In genomic region chr1:227730630-227731151, GRCh38 we compare ENCODE assay signal across 1 cellular context.
A peak's percentile ranks its signal among the peaks of the same experiment; 100 is the strongest.
TF ChIP-seq lines count a peak whose summit lies in the region.

No MANE protein-coding gene starts in this region.

TF ChIP-seq in HepG2, 621 proteins besides CTCF, POLR2A, EP300 and RAD21 (continued from another document and continues in another):
- TF ChIP-seq, protein P1, sequence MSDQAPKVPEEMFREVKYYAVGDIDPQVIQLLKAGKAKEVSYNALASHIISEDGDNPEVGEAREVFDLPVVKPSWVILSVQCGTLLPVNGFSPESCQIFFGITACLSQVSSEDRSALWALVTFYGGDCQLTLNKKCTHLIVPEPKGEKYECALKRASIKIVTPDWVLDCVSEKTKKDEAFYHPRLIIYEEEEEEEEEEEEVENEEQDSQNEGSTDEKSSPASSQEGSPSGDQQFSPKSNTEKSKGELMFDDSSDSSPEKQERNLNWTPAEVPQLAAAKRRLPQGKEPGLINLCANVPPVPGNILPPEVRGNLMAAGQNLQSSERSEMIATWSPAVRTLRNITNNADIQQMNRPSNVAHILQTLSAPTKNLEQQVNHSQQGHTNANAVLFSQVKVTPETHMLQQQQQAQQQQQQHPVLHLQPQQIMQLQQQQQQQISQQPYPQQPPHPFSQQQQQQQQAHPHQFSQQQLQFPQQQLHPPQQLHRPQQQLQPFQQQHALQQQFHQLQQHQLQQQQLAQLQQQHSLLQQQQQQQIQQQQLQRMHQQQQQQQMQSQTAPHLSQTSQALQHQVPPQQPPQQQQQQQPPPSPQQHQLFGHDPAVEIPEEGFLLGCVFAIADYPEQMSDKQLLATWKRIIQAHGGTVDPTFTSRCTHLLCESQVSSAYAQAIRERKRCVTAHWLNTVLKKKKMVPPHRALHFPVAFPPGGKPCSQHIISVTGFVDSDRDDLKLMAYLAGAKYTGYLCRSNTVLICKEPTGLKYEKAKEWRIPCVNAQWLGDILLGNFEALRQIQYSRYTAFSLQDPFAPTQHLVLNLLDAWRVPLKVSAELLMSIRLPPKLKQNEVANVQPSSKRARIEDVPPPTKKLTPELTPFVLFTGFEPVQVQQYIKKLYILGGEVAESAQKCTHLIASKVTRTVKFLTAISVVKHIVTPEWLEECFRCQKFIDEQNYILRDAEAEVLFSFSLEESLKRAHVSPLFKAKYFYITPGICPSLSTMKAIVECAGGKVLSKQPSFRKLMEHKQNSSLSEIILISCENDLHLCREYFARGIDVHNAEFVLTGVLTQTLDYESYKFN (CRISPR knock-in tag; conservative IDR thresholded peaks at IDR 0.05), result peak; percentile 21; the same call in 1 of the 2 replicates
- TF ChIP-seq TOPORS (CRISPR knock-in tag; IDR thresholded peaks at IDR 0.05), result 0 out of 2 replicates have a peak, but pooled peaks have one; percentile 3
- no peak for TF ChIP-seq MTF1 (CRISPR knock-in tag; IDR thresholded peaks at IDR 0.05)
- TF ChIP-seq KDM2A (CRISPR knock-in tag; IDR thresholded peaks at IDR 0.05; ENCODE audit: borderline replicate concordance, low read depth), result peak; percentile 68; the same call in 1 of the 2 replicates
- TF ChIP-seq AGO1 (IDR thresholded peaks at IDR 0.05; ENCODE audit: low read depth, low read length, poor library complexity, severe bottlenecking), result peak; percentile 85
- TF ChIP-seq CAMTA2 (CRISPR knock-in tag; IDR thresholded peaks at IDR 0.05; ENCODE audit: borderline replicate concordance), result no peak
- TF ChIP-seq NFIB (CRISPR knock-in tag; IDR thresholded peaks at IDR 0.05; ENCODE audit: borderline replicate concordance), result peak; percentile 92; the same call in 1 of the 2 replicates
- TF ChIP-seq PITX1 (CRISPR knock-in tag; IDR thresholded peaks at IDR 0.05), result peak; percentile 35; the same call in 1 of the 2 replicates
- peak; percentile 87 for TF ChIP-seq AGO2 (optimal IDR thresholded peaks at IDR 0.05; ENCODE audit: low read depth, low read length)
- TF ChIP-seq ZNF574 (CRISPR knock-in tag; IDR thresholded peaks at IDR 0.05), result peak; percentile 32; the same call in 1 of the 2 replicates
- TF ChIP-seq ZNF292 (CRISPR knock-in tag; IDR thresholded peaks at IDR 0.05; ENCODE audit: borderline replicate concordance, low read depth), result peak; percentile 32; the same call in 1 of the 2 replicates
- no peak for TF ChIP-seq ZNF563 (CRISPR knock-in tag; IDR thresholded peaks at IDR 0.05)
- TF ChIP-seq PHF8 (CRISPR knock-in tag; IDR thresholded peaks at IDR 0.05), result 0 out of 2 replicates have a peak, but pooled peaks have one; percentile 18
- TF ChIP-seq, protein P2, sequence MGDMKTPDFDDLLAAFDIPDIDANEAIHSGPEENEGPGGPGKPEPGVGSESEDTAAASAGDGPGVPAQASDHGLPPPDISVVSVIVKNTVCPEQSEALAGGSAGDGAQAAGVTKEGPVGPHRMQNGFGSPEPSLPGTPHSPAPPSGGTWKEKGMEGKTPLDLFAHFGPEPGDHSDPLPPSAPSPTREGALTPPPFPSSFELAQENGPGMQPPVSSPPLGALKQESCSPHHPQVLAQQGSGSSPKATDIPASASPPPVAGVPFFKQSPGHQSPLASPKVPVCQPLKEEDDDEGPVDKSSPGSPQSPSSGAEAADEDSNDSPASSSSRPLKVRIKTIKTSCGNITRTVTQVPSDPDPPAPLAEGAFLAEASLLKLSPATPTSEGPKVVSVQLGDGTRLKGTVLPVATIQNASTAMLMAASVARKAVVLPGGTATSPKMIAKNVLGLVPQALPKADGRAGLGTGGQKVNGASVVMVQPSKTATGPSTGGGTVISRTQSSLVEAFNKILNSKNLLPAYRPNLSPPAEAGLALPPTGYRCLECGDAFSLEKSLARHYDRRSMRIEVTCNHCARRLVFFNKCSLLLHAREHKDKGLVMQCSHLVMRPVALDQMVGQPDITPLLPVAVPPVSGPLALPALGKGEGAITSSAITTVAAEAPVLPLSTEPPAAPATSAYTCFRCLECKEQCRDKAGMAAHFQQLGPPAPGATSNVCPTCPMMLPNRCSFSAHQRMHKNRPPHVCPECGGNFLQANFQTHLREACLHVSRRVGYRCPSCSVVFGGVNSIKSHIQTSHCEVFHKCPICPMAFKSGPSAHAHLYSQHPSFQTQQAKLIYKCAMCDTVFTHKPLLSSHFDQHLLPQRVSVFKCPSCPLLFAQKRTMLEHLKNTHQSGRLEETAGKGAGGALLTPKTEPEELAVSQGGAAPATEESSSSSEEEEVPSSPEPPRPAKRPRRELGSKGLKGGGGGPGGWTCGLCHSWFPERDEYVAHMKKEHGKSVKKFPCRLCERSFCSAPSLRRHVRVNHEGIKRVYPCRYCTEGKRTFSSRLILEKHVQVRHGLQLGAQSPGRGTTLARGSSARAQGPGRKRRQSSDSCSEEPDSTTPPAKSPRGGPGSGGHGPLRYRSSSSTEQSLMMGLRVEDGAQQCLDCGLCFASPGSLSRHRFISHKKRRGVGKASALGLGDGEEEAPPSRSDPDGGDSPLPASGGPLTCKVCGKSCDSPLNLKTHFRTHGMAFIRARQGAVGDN (CRISPR knock-in tag; IDR thresholded peaks at IDR 0.05), result peak; percentile 49; the same call in 1 of the 2 replicates
- no peak for TF ChIP-seq ZNF230 (CRISPR knock-in tag; IDR thresholded peaks at IDR 0.05)
- no peak for TF ChIP-seq NONO (IDR thresholded peaks at IDR 0.05)
- no peak for TF ChIP-seq NONO (CRISPR knock-in tag; conservative IDR thresholded peaks at IDR 0.05)
- peak; percentile 62; the same call in 1 of the 2 replicates for TF ChIP-seq ZBTB7A (CRISPR knock-in tag; IDR thresholded peaks at IDR 0.05)
- TF ChIP-seq, protein P3, sequence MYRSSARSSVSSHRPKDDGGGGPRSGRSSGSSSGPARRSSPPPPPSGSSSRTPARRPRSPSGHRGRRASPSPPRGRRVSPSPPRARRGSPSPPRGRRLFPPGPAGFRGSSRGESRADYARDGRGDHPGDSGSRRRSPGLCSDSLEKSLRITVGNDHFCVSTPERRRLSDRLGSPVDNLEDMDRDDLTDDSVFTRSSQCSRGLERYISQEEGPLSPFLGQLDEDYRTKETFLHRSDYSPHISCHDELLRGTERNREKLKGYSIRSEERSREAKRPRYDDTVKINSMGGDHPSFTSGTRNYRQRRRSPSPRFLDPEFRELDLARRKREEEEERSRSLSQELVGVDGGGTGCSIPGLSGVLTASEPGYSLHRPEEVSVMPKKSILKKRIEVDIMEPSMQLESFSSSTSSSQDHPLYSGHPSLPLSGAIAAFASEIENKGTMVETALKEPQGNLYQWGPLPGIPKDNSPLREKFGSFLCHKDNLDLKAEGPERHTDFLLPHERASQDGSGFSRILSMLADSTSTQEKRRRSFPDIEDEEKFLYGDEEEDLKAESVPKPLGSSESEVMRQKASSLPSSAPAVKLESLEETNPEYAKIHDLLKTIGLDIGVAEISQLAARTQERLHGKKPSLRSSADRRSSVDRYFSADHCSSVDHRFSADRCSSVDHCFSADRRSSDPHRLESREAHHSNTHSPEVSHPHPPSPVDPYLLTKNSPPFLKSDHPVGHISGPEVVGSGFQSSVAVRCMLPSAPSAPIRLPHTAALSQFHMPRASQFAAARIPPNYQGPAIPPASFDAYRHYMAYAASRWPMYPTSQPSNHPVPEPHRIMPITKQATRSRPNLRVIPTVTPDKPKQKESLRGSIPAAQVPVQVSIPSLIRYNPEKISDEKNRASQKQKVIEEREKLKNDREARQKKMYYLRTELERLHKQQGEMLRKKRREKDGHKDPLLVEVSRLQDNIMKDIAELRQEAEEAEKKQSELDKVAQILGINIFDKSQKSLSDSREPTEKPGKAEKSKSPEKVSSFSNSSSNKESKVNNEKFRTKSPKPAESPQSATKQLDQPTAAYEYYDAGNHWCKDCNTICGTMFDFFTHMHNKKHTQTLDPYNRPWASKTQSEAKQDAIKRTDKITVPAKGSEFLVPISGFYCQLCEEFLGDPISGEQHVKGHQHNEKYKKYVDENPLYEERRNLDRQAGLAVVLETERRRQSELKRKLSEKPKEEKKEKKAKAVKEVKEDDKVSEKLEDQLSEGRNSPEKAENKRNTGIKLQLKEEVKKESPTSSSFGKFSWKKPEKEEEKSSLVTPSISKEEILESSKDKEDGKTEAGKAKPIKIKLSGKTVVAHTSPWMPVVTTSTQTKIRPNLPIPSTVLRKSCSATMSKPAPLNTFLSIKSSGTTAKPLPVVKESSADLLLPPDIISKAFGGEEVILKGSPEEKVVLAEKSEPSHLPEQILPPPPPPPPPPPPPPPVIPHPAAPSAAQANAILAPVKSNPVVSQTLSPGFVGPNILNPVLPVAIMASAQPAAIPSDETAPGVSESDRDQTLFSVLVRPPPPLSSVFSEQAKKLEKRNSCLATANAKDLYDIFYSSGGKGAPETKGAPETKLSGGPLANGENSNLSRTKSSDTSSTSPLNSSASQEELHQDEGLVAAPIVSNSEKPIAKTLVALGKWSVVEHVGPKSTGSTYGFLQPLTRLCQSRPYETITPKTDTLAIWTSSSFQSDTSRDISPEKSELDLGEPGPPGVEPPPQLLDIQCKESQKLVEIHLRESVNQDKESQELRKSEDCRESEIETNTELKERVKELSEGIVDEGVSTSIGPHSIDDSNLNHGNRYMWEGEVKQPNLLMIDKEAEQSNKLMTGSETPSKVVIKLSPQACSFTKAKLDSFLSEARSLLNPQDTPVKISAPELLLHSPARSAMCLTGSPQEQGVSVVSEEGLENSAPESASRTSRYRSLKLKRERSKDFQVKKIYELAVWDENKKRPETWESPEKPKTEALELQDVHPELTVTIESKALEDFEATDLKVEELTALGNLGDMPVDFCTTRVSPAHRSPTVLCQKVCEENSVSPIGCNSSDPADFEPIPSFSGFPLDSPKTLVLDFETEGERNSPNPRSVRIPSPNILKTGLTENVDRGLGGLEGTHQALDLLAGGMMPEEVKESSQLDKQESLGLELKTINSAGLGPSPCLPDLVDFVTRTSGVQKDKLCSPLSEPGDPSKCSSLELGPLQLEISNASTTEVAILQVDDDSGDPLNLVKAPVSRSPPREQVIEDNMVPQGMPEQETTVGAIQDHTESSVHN (CRISPR knock-in tag; IDR thresholded peaks at IDR 0.05), result 0 out of 2 replicates have a peak, but pooled peaks have one; percentile 30
- TF ChIP-seq ZNF33A (CRISPR knock-in tag; IDR thresholded peaks at IDR 0.05; ENCODE audit: borderline replicate concordance), result no peak
- 0 out of 2 replicates have a peak, but pooled peaks have one; percentile 47 for TF ChIP-seq ZNF124 (CRISPR knock-in tag; IDR thresholded peaks at IDR 0.05)
- no peak for TF ChIP-seq ATF7-NPFF (CRISPR knock-in tag; IDR thresholded peaks at IDR 0.05; ENCODE audit: low read depth)
- TF ChIP-seq, protein P4, sequence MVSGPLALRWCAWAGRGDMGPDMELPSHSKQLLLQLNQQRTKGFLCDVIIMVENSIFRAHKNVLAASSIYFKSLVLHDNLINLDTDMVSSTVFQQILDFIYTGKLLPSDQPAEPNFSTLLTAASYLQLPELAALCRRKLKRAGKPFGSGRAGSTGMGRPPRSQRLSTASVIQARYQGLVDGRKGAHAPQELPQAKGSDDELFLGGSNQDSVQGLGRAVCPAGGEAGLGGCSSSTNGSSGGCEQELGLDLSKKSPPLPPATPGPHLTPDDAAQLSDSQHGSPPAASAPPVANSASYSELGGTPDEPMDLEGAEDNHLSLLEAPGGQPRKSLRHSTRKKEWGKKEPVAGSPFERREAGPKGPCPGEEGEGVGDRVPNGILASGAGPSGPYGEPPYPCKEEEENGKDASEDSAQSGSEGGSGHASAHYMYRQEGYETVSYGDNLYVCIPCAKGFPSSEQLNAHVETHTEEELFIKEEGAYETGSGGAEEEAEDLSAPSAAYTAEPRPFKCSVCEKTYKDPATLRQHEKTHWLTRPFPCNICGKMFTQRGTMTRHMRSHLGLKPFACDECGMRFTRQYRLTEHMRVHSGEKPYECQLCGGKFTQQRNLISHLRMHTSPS (CRISPR knock-in tag; IDR thresholded peaks at IDR 0.05; ENCODE audit: low read depth), result 0 out of 2 replicates have a peak, but pooled peaks have one; percentile 36
- TF ChIP-seq AKAP8 (CRISPR knock-in tag; IDR thresholded peaks at IDR 0.05), result peak; percentile 82; the same call in 1 of the 2 replicates
- TF ChIP-seq RBFOX2 (IDR thresholded peaks at IDR 0.05; ENCODE audit: low read depth, low read length), result peak; percentile 47; the same call in 1 of the 2 replicates
- peak; percentile 35; the same call in 1 of the 2 replicates for TF ChIP-seq HNF4A (CRISPR knock-in tag; IDR thresholded peaks at IDR 0.05)
- 0 out of 2 replicates have a peak, but pooled peaks have one; percentile 56 for TF ChIP-seq HNRNPL (IDR thresholded peaks at IDR 0.05; ENCODE audit: low read depth, low read length)
- 0 out of 2 replicates have a peak, but pooled peaks have one; percentile 36 for TF ChIP-seq HDAC1 (CRISPR knock-in tag; IDR thresholded peaks at IDR 0.05)
- TF ChIP-seq DNMT1 (CRISPR knock-in tag; IDR thresholded peaks at IDR 0.05), result 0 out of 2 replicates have a peak, but pooled peaks have one; percentile 59
- peak; percentile 2; the same call in 1 of the 2 replicates for TF ChIP-seq POLR2G (IDR thresholded peaks at IDR 0.05; ENCODE audit: low read depth, low read length)
- peak; percentile 23; the same call in 1 of the 2 replicates for TF ChIP-seq ZHX1 (CRISPR knock-in tag; IDR thresholded peaks at IDR 0.05; ENCODE audit: low read depth)
- TF ChIP-seq ZSCAN29 (CRISPR knock-in tag; conservative IDR thresholded peaks at IDR 0.05), result 0 out of 2 replicates have a peak, but pooled peaks have one; percentile 32
- no peak for TF ChIP-seq ZNF460 (CRISPR knock-in tag; IDR thresholded peaks at IDR 0.05; ENCODE audit: borderline replicate concordance)
